In genomic region chr9:36899406-36899805, GRCh38 we compare ENCODE assay signal across 27 cellular contexts.
"Had no signal": no experiment of that assay in that cellular context is flagged by ENCODE, and none has a peak within 500 bp of the region (broad histone marks: within the 10 kb centered on the region; RNA-seq: fewer than 3 reads in every experiment).

No MANE protein-coding gene starts in this region.

- ATAC-seq: heart right ventricle; left ventricle myocardium superior; lower lobe of right lung; sciatic nerve; stimulated activated effector memory CD8-positive, alpha-beta T cell treated with anti-CD3 and anti-CD28 coated beads, Interleukin-12 subunit alpha, Interleukin-12 subunit beta, amount 100 ng/mL, for 72 hours had no signal

- H3K4me1 ChIP-seq: esophagus squamous epithelium, heart right ventricle, lower lobe of right lung, neural progenitor cell, prostate gland, right atrium auricular region, tibial nerve had no signal

- H3K4me3 Mint-ChIP-seq: dendritic cell treated with granulocyte-macrophage colony-stimulating factor and Interleukin-4, amounts not matched to agents 40 ng/mL and 50 ng/mL, for 4 days; immature natural killer cell; nephron; neural progenitor cell; stimulated activated effector memory CD8-positive, alpha-beta T cell treated with anti-CD3 and anti-CD28 coated beads, Interleukin-12 subunit alpha, Interleukin-12 subunit beta, amount 100 ng/mL, for 72 hours; stimulated activated naive CD8-positive, alpha-beta T cell treated with anti-CD3 and anti-CD28 coated beads, Interleukin-15, Interleukin-2, amounts not matched to agents 100 ng/mL and 50 ng/mL, for 24 hours had no signal

- H3K27ac Mint-ChIP-seq: dendritic cell treated with granulocyte-macrophage colony-stimulating factor and Interleukin-4, amounts not matched to agents 40 ng/mL and 50 ng/mL, for 4 days; immature natural killer cell; nephron; neural progenitor cell; stimulated activated effector memory CD8-positive, alpha-beta T cell treated with anti-CD3 and anti-CD28 coated beads, Interleukin-12 subunit alpha, Interleukin-12 subunit beta, amount 100 ng/mL, for 72 hours; stimulated activated naive CD8-positive, alpha-beta T cell treated with anti-CD3 and anti-CD28 coated beads, Interleukin-15, Interleukin-2, amounts not matched to agents 100 ng/mL and 50 ng/mL, for 24 hours had no signal

- H3K4me3 ChIP-seq: esophagus squamous epithelium, heart right ventricle, lower lobe of right lung, neural progenitor cell, prostate gland, right atrium auricular region, smooth muscle cell, thoracic aorta, tibial nerve, upper lobe of left lung had no signal

- H3K9me3 ChIP-seq: esophagus squamous epithelium, heart right ventricle, lower lobe of right lung, prostate gland, right atrium auricular region, thoracic aorta, tibial nerve, upper lobe of left lung had no signal

- H3K9ac ChIP-seq: neural progenitor cell had no signal

- H3K36me3 Mint-ChIP-seq: immature natural killer cell; stimulated activated effector memory CD8-positive, alpha-beta T cell treated with anti-CD3 and anti-CD28 coated beads, Interleukin-12 subunit alpha, Interleukin-12 subunit beta, amount 100 ng/mL, for 72 hours had no signal

- H3K27me3 ChIP-seq: neural progenitor cell, right atrium auricular region, tibial nerve, upper lobe of left lung had no signal

- H3K4me1 Mint-ChIP-seq: immature natural killer cell had no signal

- H3K9me3 Mint-ChIP-seq: dendritic cell treated with granulocyte-macrophage colony-stimulating factor and Interleukin-4, amounts not matched to agents 40 ng/mL and 50 ng/mL, for 4 days; immature natural killer cell; nephron; neural progenitor cell; stimulated activated effector memory CD8-positive, alpha-beta T cell treated with anti-CD3 and anti-CD28 coated beads, Interleukin-12 subunit alpha, Interleukin-12 subunit beta, amount 100 ng/mL, for 72 hours; stimulated activated naive CD8-positive, alpha-beta T cell treated with anti-CD3 and anti-CD28 coated beads, Interleukin-15, Interleukin-2, amounts not matched to agents 100 ng/mL and 50 ng/mL, for 24 hours had no signal

- H3K27ac ChIP-seq: esophagus squamous epithelium, heart right ventricle, lower lobe of right lung, neural progenitor cell, prostate gland, right atrium auricular region, thoracic aorta, tibial nerve, upper lobe of left lung had no signal

- H3K4me2 ChIP-seq: neural progenitor cell, smooth muscle cell had no signal

- H3K36me3 ChIP-seq: esophagus squamous epithelium, heart right ventricle, lower lobe of right lung, neural progenitor cell, prostate gland, right atrium auricular region, thoracic aorta, tibial nerve, upper lobe of left lung had no signal

- DNase-seq: caudate nucleus; cerebellar nuclear complex; effector CD8-positive, alpha-beta T cell; esophagus squamous epithelium; foreskin melanocyte; glutamatergic neuron; heart right ventricle; hippocampal formation; immature natural killer cell; left ventricle myocardium superior; lower lobe of right lung; midbrain; stimulated activated CD4-positive, alpha-beta T cell treated with anti-CD3 and anti-CD28 coated beads, Interleukin-12 subunit alpha, Interleukin-12 subunit beta, amount 100 ng/mL, for 4 hours; stimulated activated CD4-positive, alpha-beta T cell treated with anti-CD3 and anti-CD28 coated beads, Interleukin-1b, Interleukin-23, amount 100 ng/mL, for 48 hours; stimulated activated CD4-positive, alpha-beta T cell treated with anti-CD3 and anti-CD28 coated beads, Interleukin-4, amount 100 ng/mL, for 24 hours; upper lobe of left lung had no signal

- H2AFZ ChIP-seq: neural progenitor cell had no signal
